In genomic region chr11:94297967-94298576, GRCh38 we compare ENCODE assay signal across 2 cellular contexts.
A peak's percentile ranks its signal among the peaks of the same experiment; 100 is the strongest.
TF ChIP-seq lines count a peak whose summit lies in the region.

No MANE protein-coding gene starts in this region.

TF ChIP-seq in HCT116, 20 proteins besides CTCF, POLR2A, EP300 and RAD21:
- TF ChIP-seq REST (IDR thresholded peaks at IDR 0.05; ENCODE audit: low read depth) (no peak), TCF7L2 (IDR thresholded peaks at IDR 0.05; ENCODE audit: borderline replicate concordance, extremely low read depth, insufficient read depth, insufficient read length) (peak; percentile 32), ZBTB33 (IDR thresholded peaks at IDR 0.05; ENCODE audit: extremely low read depth, insufficient replicate concordance, low read length) (no peak), JUND (IDR thresholded peaks at IDR 0.05) (no peak)

TF ChIP-seq in SK-N-SH, 30 proteins besides CTCF, POLR2A, EP300 and RAD21:
- TF ChIP-seq JUND (IDR thresholded peaks at IDR 0.05) (no peak), SMC3 (IDR thresholded peaks at IDR 0.05; ENCODE audit: low read depth, low read length) (peak; percentile 16; the same call in 1 of the 2 replicates)
